ENCODE assay signal across 38 cellular contexts in the genomic region with DNA sequence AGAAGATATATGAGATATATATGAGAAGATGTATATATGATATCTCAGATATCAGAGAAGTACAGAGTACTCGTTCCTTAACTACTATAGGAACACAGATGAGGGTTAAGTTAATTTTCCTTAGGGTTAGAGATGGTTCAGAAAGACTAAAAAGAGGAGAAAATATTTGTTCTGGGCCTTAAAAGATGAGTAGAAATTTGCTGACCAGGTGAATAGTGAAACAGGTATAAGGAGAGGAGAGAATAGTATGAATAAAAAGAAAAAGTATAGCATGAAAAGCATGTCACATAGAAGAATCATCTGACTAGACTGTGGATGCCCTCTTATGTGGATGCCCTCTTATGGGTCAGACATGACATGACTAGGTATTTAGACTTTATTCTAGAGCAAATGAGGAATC. TPM values are rescaled to one million over a fixed set of nuclear protein-coding genes. Genes with fewer than 3 reads are reported as not detected.
"Had no signal": no experiment of that assay in that cellular context is flagged by ENCODE, and none has a peak within 500 bp of the region (broad histone marks: within the 10 kb centered on the region; RNA-seq: fewer than 3 reads in every experiment).

No MANE protein-coding gene starts in this region.

- H3K9me3 ChIP-seq: MG63 had no signal

- H3K4me3 ChIP-seq: MG63 had no signal

- H3K27me3 ChIP-seq: MG63 had no signal

- H3K36me3 ChIP-seq: MG63 had no signal

- DNase-seq: Kasumi-1, MG63, MM.1S, MV-4-11, NCI-H1048, NCI-H1092, NCI-H1092 treated with DMSO at 0.1 percent for 48 hours, NCI-H1105, NCI-H1105 treated with DMSO at 0.1 percent for 48 hours, NCI-H1417, NCI-H1417 treated with DMSO at 0.1 percent for 48 hours, NCI-H1436, NCI-H1436 treated with DMSO at 0.1 percent for 48 hours, NCI-H146, NCI-H1694, NCI-H1694 treated with DMSO at 0.1 percent for 48 hours, NCI-H187, NCI-H187 treated with DMSO at 0.1 percent for 48 hours, NCI-H1930, NCI-H2029, NCI-H2029 treated with DMSO at 0.1 percent for 48 hours, NCI-H2081, NCI-H2081 treated with DMSO at 0.1 percent for 48 hours, NCI-H2107, NCI-H2171, NCI-H2171 treated with DMSO at 0.1 percent for 48 hours, NCI-H2227 treated with DMSO at 0.1 percent for 48 hours, NCI-H226, NCI-H345, NCI-H446, NCI-H446 treated with DMSO at 0.1 percent for 48 hours, NCI-H510A, NCI-H510A treated with DMSO at 0.1 percent for 48 hours, NCI-H524, NCI-H524 treated with DMSO at 0.1 percent for 48 hours had no signal

RNA-seq across cellular contexts. Expression of gene RAB39A, which starts 6.3 kb away (rescaled TPM):
- total RNA-seq: LHCN-M2, MCF 10A, NCI-H460 had no signal
